In genomic region chr11:24400059-24400665, GRCh38 we compare ENCODE assay signal across 27 cellular contexts.
"Had no signal": no experiment of that assay in that cellular context is flagged by ENCODE, and none has a peak within 500 bp of the region (broad histone marks: within the 10 kb centered on the region; RNA-seq: fewer than 3 reads in every experiment).

No MANE protein-coding gene starts in this region.

- H3K27me3 Mint-ChIP-seq: activated CD4-positive, alpha-beta T cell treated with anti-CD3 and anti-CD28 coated beads, Interleukin-2, amount 10 ng/mL, durations not matched to agents 24 days and 14 days; activated CD8-positive, alpha-beta T cell treated with anti-CD3 and anti-CD28 coated beads for 36 hours; activated naive CD8-positive, alpha-beta T cell treated with anti-CD3 and anti-CD28 coated beads for 36 hours; activated T-helper 17 cell treated with anti-CD3 and anti-CD28 coated beads, Interleukin-2, amount 50 U/mL, for 72 hours had no signal

- H3K4me3 ChIP-seq: K562, PC-9 had no signal

- H3K36me3 ChIP-seq: brain microvascular endothelial cell, WERI-Rb-1 had no signal

- H3K27me3 ChIP-seq: brain microvascular endothelial cell had no signal

- ATAC-seq: activated CD8-positive, alpha-beta T cell treated with anti-CD3 and anti-CD28 coated beads for 36 hours; activated T-cell treated with anti-CD3 and anti-CD28 coated beads, Interleukin-2, amount 50 U/mL, for 72 hours; activated T-helper 17 cell treated with anti-CD3 and anti-CD28 coated beads, Interleukin-2, amount 50 U/mL, for 72 hours; K562 had no signal

- DNase-seq: activated CD4-positive, alpha-beta T cell treated with anti-CD3 and anti-CD28 coated beads, Interleukin-2, amount 10 ng/mL, durations not matched to agents 24 days and 14 days; activated CD4-positive, alpha-beta T cell treated with anti-CD3 and anti-CD28 coated beads, Interleukin-2, amount 50 U/mL, for 4 hours; activated CD4-positive, CD25-positive, alpha-beta regulatory T cell; activated CD8-positive, alpha-beta T cell treated with anti-CD3 and anti-CD28 coated beads for 36 hours; activated effector memory CD4-positive, alpha-beta T cell treated with anti-CD3 and anti-CD28 coated beads, Interleukin-2, amount 50 U/mL, for 16 hours; activated naive CD4-positive, alpha-beta T cell; activated naive CD4-positive, alpha-beta T cell treated with anti-CD3 and anti-CD28 coated beads, Interleukin-2, amount 50 U/mL, for 16 hours; activated naive CD8-positive, alpha-beta T cell treated with anti-CD3 and anti-CD28 coated beads for 36 hours; activated T-cell treated with anti-CD3 and anti-CD28 coated beads, Interleukin-2, amount 50 U/mL, for 1 hour; activated T-cell treated with anti-CD3 and anti-CD28 coated beads, Interleukin-2, amount 50 U/mL, for 72 hours; amniotic stem cell; aorta; brain microvascular endothelial cell; IMR-90; NCI-H1105; NCI-H1417 treated with DMSO at 0.1 percent for 48 hours; NCI-H187 treated with DMSO at 0.1 percent for 48 hours; NCI-H2081; NCI-H510A; NCI-H526; NCI-H748 treated with DMSO at 0.1 percent for 48 hours; PC-9; Right ventricle myocardium superior; T1000; WERI-Rb-1 had no signal

- FAIRE-seq: K562 had no signal

- H3K4me1 Mint-ChIP-seq: activated CD4-positive, alpha-beta T cell treated with anti-CD3 and anti-CD28 coated beads, Interleukin-2, amount 10 ng/mL, durations not matched to agents 24 days and 14 days; activated naive CD8-positive, alpha-beta T cell treated with anti-CD3 and anti-CD28 coated beads for 36 hours; activated T-helper 17 cell treated with anti-CD3 and anti-CD28 coated beads, Interleukin-2, amount 50 U/mL, for 72 hours had no signal

- H3K27ac Mint-ChIP-seq: activated CD4-positive, alpha-beta T cell treated with anti-CD3 and anti-CD28 coated beads, Interleukin-2, amount 10 ng/mL, durations not matched to agents 24 days and 14 days; activated CD8-positive, alpha-beta T cell treated with anti-CD3 and anti-CD28 coated beads for 36 hours; activated naive CD8-positive, alpha-beta T cell treated with anti-CD3 and anti-CD28 coated beads for 36 hours; activated T-cell treated with anti-CD3 and anti-CD28 coated beads, Interleukin-2, amount 50 U/mL, for 72 hours; activated T-helper 17 cell treated with anti-CD3 and anti-CD28 coated beads, Interleukin-2, amount 50 U/mL, for 72 hours had no signal

- H3K4me3 Mint-ChIP-seq: activated CD4-positive, alpha-beta T cell treated with anti-CD3 and anti-CD28 coated beads, Interleukin-2, amount 10 ng/mL, durations not matched to agents 24 days and 14 days; activated CD8-positive, alpha-beta T cell treated with anti-CD3 and anti-CD28 coated beads for 36 hours; activated naive CD8-positive, alpha-beta T cell treated with anti-CD3 and anti-CD28 coated beads for 36 hours; activated T-cell treated with anti-CD3 and anti-CD28 coated beads, Interleukin-2, amount 50 U/mL, for 72 hours; activated T-helper 17 cell treated with anti-CD3 and anti-CD28 coated beads, Interleukin-2, amount 50 U/mL, for 72 hours had no signal

- H2AFZ ChIP-seq: PC-9 had no signal

- H3K27ac ChIP-seq: brain microvascular endothelial cell, PC-9, WERI-Rb-1 had no signal

- H3K4me2 ChIP-seq: PC-9 had no signal

- H3K36me3 Mint-ChIP-seq: activated naive CD8-positive, alpha-beta T cell treated with anti-CD3 and anti-CD28 coated beads for 36 hours had no signal

- H3K9me3 Mint-ChIP-seq: activated CD8-positive, alpha-beta T cell treated with anti-CD3 and anti-CD28 coated beads for 36 hours had no signal
